8 cellular contexts compared by ENCODE assay signal in the genomic region with DNA sequence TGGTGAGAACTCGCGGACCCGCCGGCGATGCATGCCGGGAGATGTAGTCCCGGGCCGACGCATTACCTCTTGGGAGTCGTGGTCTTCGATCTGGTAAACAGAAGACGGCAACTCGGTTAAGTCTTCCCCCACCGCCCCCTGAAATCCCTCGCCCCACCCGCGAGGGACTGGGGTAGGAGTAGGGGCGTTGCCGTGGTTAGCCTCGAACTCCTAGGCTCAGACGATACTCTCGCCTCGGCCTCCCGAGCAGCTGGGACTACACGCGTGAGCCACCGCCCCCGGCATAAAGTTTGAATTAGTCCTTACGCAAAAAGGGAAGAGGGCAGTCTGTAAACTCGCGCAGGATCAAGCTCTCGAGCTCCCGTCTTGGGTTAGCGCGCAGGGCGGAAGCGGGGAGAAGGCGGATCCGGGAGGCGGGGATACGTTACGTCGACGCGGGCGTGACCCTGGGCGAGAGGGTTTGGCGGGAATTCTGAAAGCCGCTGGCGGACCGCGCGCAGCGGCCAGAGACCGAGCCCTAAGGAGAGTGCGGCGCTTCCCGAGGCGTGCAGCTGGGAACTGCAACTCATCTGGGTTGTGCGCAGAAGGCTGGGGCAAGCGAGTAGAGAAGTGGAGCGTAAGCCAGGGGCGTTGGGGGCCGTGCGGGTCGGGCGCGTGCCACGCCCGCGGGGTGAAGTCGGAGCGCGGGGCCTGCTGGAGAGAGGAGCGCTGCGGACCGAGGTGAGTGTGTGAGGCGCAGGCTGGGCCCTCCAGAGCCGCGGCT. TPM values are rescaled to one million over a fixed set of nuclear protein-coding genes. Genes with fewer than 3 reads are reported as not detected.
DNase-seq lines count a peak whose midpoint lies in the region; ATAC-seq and TF ChIP-seq lines count a peak whose summit lies in the region.

A gene (plus strand): TSS at position 469 of the 763 bp plus-strand sequence. CDS start 3,585 bp downstream, outside the sequence.

- intact Hi-C loops in activated B cell treated with CpG ODN at 0.5 μM for 24 hours (cut with micrococcal nuclease), result loop anchor here (1.0 to 2.0 kb wide), 10 partner anchors 16 to 422 kb away; a partner anchor contains a TSS

- H3K9me3 Mint-ChIP-seq in activated B cell treated with CpG ODN at 0.5 μM for 24 hours (no peaks in the 10 kb centered on the region), immature natural killer cell (no peaks in the 10 kb centered on the region)

- CTCF ChIA-PET in activated B cell treated with CpG ODN at 0.5 μM for 24 hours (lab: Charles Lee), result interaction anchor here (0.6 to 2.9 kb wide), 5 partner anchors 17 to 203 kb away, joined by 3 to 16 read pairs (median 5); no protein-coding TSS in a partner anchor

- ATAC-seq in GM19023 (IDR thresholded peaks at IDR 0.05; ENCODE audit: unreplicated experiment) (peak; percentile 81), HG03196 (IDR thresholded peaks at IDR 0.05; ENCODE audit: unreplicated experiment) (peak; percentile 79), activated B cell treated with CpG ODN at 0.5 μM for 24 hours (ENCODE audit: low read depth) (peak; percentile 90)

- H3K4me3 ChIP-seq in AG09309 (ENCODE audit: control insufficient read depth, low read depth, low read length), result peak within 1 kb of the TSS; percentile 99
- H3K4me3 ChIP-seq in cardiac fibroblast (replicated peaks in 1 of 2; ENCODE audit: low read depth in 2 of 2, low read length in 2 of 2), result peak within 1 kb of the TSS; percentile 91 to 97

- POLR2A ChIA-PET in activated B cell treated with CpG ODN at 0.5 μM for 24 hours (lab: Charles Lee), result interaction anchor here (0.5 to 3.7 kb wide), 32 partner anchors 12 to 1578 kb away, joined by 3 to 49 read pairs (median 6); a partner anchor contains a TSS

- TF ChIP-seq CTCF in AG09309 (IDR thresholded peaks at IDR 0.05; ENCODE audit: control insufficient read depth, insufficient read depth, low read depth, low read length, missing control alignments), result no peak
- TF ChIP-seq CTCF in activated B cell treated with CpG ODN at 0.5 μM for 24 hours (IDR thresholded peaks at IDR 0.05), result no peak
- no peak for TF ChIP-seq CTCF in cardiac fibroblast (IDR thresholded peaks at IDR 0.05; ENCODE audit: low read depth, low read length)

- H3K4me1 Mint-ChIP-seq in activated B cell treated with CpG ODN at 0.5 μM for 24 hours, result peaks cover 25% of the 10 kb centered on the region
- peaks cover 29% of the 10 kb centered on the region in 2 donors for H3K4me1 Mint-ChIP-seq in immature natural killer cell

- H3K36me3 Mint-ChIP-seq in activated B cell treated with CpG ODN at 0.5 μM for 24 hours (ENCODE audit: low read depth) (peaks cover 16% of the 10 kb centered on the region), immature natural killer cell (peaks cover 0 to 4% (median 3%) of the 10 kb centered on the region in 3 donors)

- DNase-seq in AG09309 (ENCODE audit: low read depth) (peak; percentile 68), NCI-H345 (lab: John Stamatoyannopoulos, UW) (peak; percentile 84), activated B cell treated with CpG ODN at 0.5 μM for 24 hours (peak; percentile 88), cardiac fibroblast (ENCODE audit: low read depth in 2 of 2) (peak; percentile 95 to 96), immature natural killer cell (peak; percentile 89 to 91 (median 90)), smooth muscle cell of the brain vasculature (ENCODE audit: low read depth, low spot score) (peak; percentile 90)

- peak within 1 kb of the TSS; percentile 99 for H3K4me3 Mint-ChIP-seq in activated B cell treated with CpG ODN at 0.5 μM for 24 hours
- H3K4me3 Mint-ChIP-seq in immature natural killer cell, result peak within 1 kb of the TSS; percentile 94 to 100 (median 99)

- H3K27me3 Mint-ChIP-seq in activated B cell treated with CpG ODN at 0.5 μM for 24 hours (no peaks in the 10 kb centered on the region), immature natural killer cell (ENCODE audit: low read depth in 3 of 3) (peaks cover 6 to 9% (median 8%) of the 10 kb centered on the region in 3 donors)

- H3K27ac Mint-ChIP-seq in activated B cell treated with CpG ODN at 0.5 μM for 24 hours, result peak within 1 kb of the TSS; percentile 98
- H3K27ac Mint-ChIP-seq in immature natural killer cell, result peak within 1 kb of the TSS; percentile 94 to 98 (median 97)

RNA-seq across cellular contexts. Expression of the gene that starts here (rescaled TPM):
- total RNA-seq in activated B cell treated with CpG ODN at 0.5 μM for 24 hours, result 2.6 and 4.1 TPM in 2 replicates
- 1 to 10 TPM; 2.6 to 7.5 (median 4.7) TPM for polyA plus RNA-seq in immature natural killer cell

Comparison
In these comparisons a context has a peak if more than half of its experiments do, and no peak if none do; other contexts are left out.
1. Peak in every context shown above with its lines: DNase-seq, ATAC-seq and H3K4me3 ChIP-seq.